Comparison of ENCODE assay signal across 3 cellular contexts in genomic region chr4:110290511-110290910, GRCh38.
"Had no signal": no experiment of that assay in that cellular context is flagged by ENCODE, and none has a peak within 500 bp of the region (broad histone marks: within the 10 kb centered on the region; RNA-seq: fewer than 3 reads in every experiment).

No MANE protein-coding gene starts in this region.

- DNase-seq: GDM1, GF-D8 had no signal

- ATAC-seq: GM12878 had no signal

- H3K4me3 ChIP-seq: GM12878 had no signal
